Comparison of ENCODE assay signal across 8 cellular contexts in genomic region chr4:49147143-49147542, GRCh38.
DNase-seq lines count a peak whose midpoint lies in the region; ATAC-seq and TF ChIP-seq lines count a peak whose summit lies in the region.
"Not testable (repeated sequence)": the region's sequence is repeated elsewhere in the genome, so short reads cannot be mapped to it uniquely, and the experiment has no call there.

No MANE protein-coding gene starts in this region.

- not testable (repeated sequence) for H3K9me2 ChIP-seq in HCT116 (ENCODE audit: insufficient read depth)

- not testable (repeated sequence) for H3K27me3 ChIP-seq in HCT116 (ENCODE audit: insufficient read depth, low read length)

- POLR2A ChIA-PET in HCT116 (lab: Charles Lee): not testable (repeated sequence)

- ATAC-seq in GM18511 (IDR thresholded peaks at IDR 0.05; ENCODE audit: unreplicated experiment) (peak; percentile 53), GM19452 (IDR thresholded peaks at IDR 0.05; ENCODE audit: unreplicated experiment) (peak; percentile 50), HCT116 (peak; percentile 41; the same call in 1 of the 2 replicates), HG03045 (IDR thresholded peaks at IDR 0.05; ENCODE audit: unreplicated experiment) (peak; percentile 61), HG03520 (IDR thresholded peaks at IDR 0.05; ENCODE audit: unreplicated experiment) (peak; percentile 44), left colon (peak; percentile 60)
- peak; percentile 49 to 53 for ATAC-seq in activated naive CD4-positive, alpha-beta T cell treated with anti-CD3 and anti-CD28 coated beads, Interleukin-2, amount 50 U/mL, for 72 hours
- peak; percentile 65 for ATAC-seq in stimulated activated naive CD8-positive, alpha-beta T cell treated with anti-CD3 and anti-CD28 coated beads, Interleukin-15, amount 100 ng/mL, for 72 hours

- not testable (repeated sequence) for TF ChIP-seq CTCF in HCT116 (IDR thresholded peaks at IDR 0.05 in 2 of 3, conservative IDR thresholded peaks at IDR 0.05 in 1 of 3; ENCODE audit: borderline replicate concordance in 1 of 3, insufficient read depth in 1 of 3, low read depth in 2 of 3, low read length in 2 of 3)

- not testable (repeated sequence) for H2AFZ ChIP-seq in HCT116 (ENCODE audit: low read depth, low read length, poor library complexity, severe bottlenecking)

- peaks cover 64 to 72% of the 10 kb centered on the region in 2 experiments; a peak in 3 of 4 replicates for H3K9me3 ChIP-seq in HCT116 (ENCODE audit: control insufficient read depth in 1 of 2, insufficient read depth in 1 of 2, low read depth in 1 of 2, low read length in 2 of 2)

- H3K4me3 Mint-ChIP-seq in stimulated activated naive CD8-positive, alpha-beta T cell treated with anti-CD3 and anti-CD28 coated beads, Interleukin-15, amount 100 ng/mL, for 72 hours: not testable (repeated sequence)

- TF ChIP-seq RAD21 in HCT116 (IDR thresholded peaks at IDR 0.05; ENCODE audit: low read depth): not testable (repeated sequence)

- intact Hi-C loops in HCT116 (cut with micrococcal nuclease); left colon (cut with DNase I, micrococcal nuclease): not testable (repeated sequence)

- H4K20me1 ChIP-seq in HCT116 (ENCODE audit: insufficient read depth): not testable (repeated sequence)

- not testable (repeated sequence) for H3K4me1 Mint-ChIP-seq in stimulated activated naive CD8-positive, alpha-beta T cell treated with anti-CD3 and anti-CD28 coated beads, Interleukin-15, amount 100 ng/mL, for 72 hours

- H3K4me1 ChIP-seq in HCT116 (ENCODE audit: control insufficient read depth in 1 of 2, insufficient read depth in 2 of 2, low read length in 2 of 2): not testable (repeated sequence)

- not testable (repeated sequence) for DNase-seq in HCT116 (ENCODE audit: low read depth, low spot score); activated naive CD4-positive, alpha-beta T cell treated with anti-CD3 and anti-CD28 coated beads, Interleukin-2, amount 50 U/mL, for 72 hours (ENCODE audit: low spot score in 2 of 2); left colon; stimulated activated naive CD8-positive, alpha-beta T cell treated with anti-CD3 and anti-CD28 coated beads, Interleukin-15, amount 100 ng/mL, for 72 hours

- H3K9ac ChIP-seq in HCT116 (ENCODE audit: low read length): not testable (repeated sequence)

- RAD21 ChIA-PET in HCT116 (lab: Charles Lee; ENCODE audit: low non-redundant PET in 1 of 2, low total read pairs in 2 of 2, uncharacterized antibody in 2 of 2, unreplicated experiment in 2 of 2): not testable (repeated sequence)

- not testable (repeated sequence) for H3K79me2 ChIP-seq in HCT116 (ENCODE audit: insufficient read depth, low read length)

- not testable (repeated sequence) for H3K36me3 ChIP-seq in HCT116 (ENCODE audit: control insufficient read depth in 1 of 2, insufficient read depth in 2 of 2, low read length in 2 of 2)

- not testable (repeated sequence) for H3K4me3 ChIP-seq in HCT116 (replicated peaks in 1 of 2; ENCODE audit: low read depth in 1 of 2, low read length in 2 of 2)

- not testable (repeated sequence) for TF ChIP-seq POLR2A in HCT116 (IDR thresholded peaks at IDR 0.05; ENCODE audit: borderline replicate concordance, extremely low read depth, insufficient read depth, insufficient read length)

- peaks cover 68 to 81% of the 10 kb centered on the region in 2 donors for H3K36me3 Mint-ChIP-seq in activated naive CD4-positive, alpha-beta T cell treated with anti-CD3 and anti-CD28 coated beads, Interleukin-2, amount 50 U/mL, for 72 hours

- H3K9me3 Mint-ChIP-seq in activated naive CD4-positive, alpha-beta T cell treated with anti-CD3 and anti-CD28 coated beads, Interleukin-2, amount 50 U/mL, for 72 hours: peaks cover 84 to 88% of the 10 kb centered on the region in 2 donors
- peaks cover 73 to 77% of the 10 kb centered on the region in 2 donors for H3K9me3 Mint-ChIP-seq in stimulated activated naive CD8-positive, alpha-beta T cell treated with anti-CD3 and anti-CD28 coated beads, Interleukin-15, amount 100 ng/mL, for 72 hours

- H3K27ac ChIP-seq in HCT116 (ENCODE audit: low read depth, low read length): not testable (repeated sequence)

- BruUV-seq in HCT116 (replicated peaks; lab: Mats Ljungman, UMichigan): not testable (repeated sequence)

- H3K4me2 ChIP-seq in HCT116 (ENCODE audit: low read length): not testable (repeated sequence)

- not testable (repeated sequence) for H3K27me3 Mint-ChIP-seq in stimulated activated naive CD8-positive, alpha-beta T cell treated with anti-CD3 and anti-CD28 coated beads, Interleukin-15, amount 100 ng/mL, for 72 hours

- CTCF ChIA-PET in HCT116 (lab: Charles Lee): not testable (repeated sequence)

- not testable (repeated sequence) for H3K27ac Mint-ChIP-seq in activated naive CD4-positive, alpha-beta T cell treated with anti-CD3 and anti-CD28 coated beads, Interleukin-2, amount 50 U/mL, for 72 hours; stimulated activated naive CD8-positive, alpha-beta T cell treated with anti-CD3 and anti-CD28 coated beads, Interleukin-15, amount 100 ng/mL, for 72 hours
